ENCODE assay signal across 8 cellular contexts in genomic region chr15:65028921-65029735, GRCh38. TPM values are rescaled to one million over a fixed set of nuclear protein-coding genes. Genes with fewer than 3 reads are reported as not detected.
DNase-seq lines count a peak whose midpoint lies in the region; ATAC-seq and TF ChIP-seq lines count a peak whose summit lies in the region.

MTFMT (minus strand) TSS chr15:65029639; CDS start chr15:65029613, 26 bp downstream.

- H3K4me1 ChIP-seq in SJCRH30 (peaks cover 10% of the 10 kb centered on the region; the same call in 1 of the 2 replicates), foreskin keratinocyte (peaks cover 15% of the 10 kb centered on the region), neuron (ENCODE audit: insufficient read depth, low read length) (peaks cover 14% of the 10 kb centered on the region), stomach smooth muscle (ENCODE audit: control insufficient read depth, insufficient read depth, low read length) (peaks cover 11% of the 10 kb centered on the region)

- DNase-seq in DMS114 treated with DMSO at 0.1 percent for 48 hours (lab: John Stamatoyannopoulos, UW; ENCODE audit: unreplicated experiment) (peak; percentile 76), KG1 (lab: John Stamatoyannopoulos, UW) (peak; percentile 79), SJCRH30 (peak; percentile 91), activated gamma-delta T cell treated with Interleukin-2 at 50 U/mL for 16 hours (peak; percentile 95), foreskin keratinocyte (peak in 1 of 2 donors; percentile 63)

- H3K4me3 ChIP-seq in SJCRH30 (peak within 1 kb of the TSS; percentile 95), neuron (ENCODE audit: low read length) (peak within 1 kb of the TSS; percentile 95), stomach smooth muscle (ENCODE audit: low read length in 2 of 2) (peak within 1 kb of the TSS; percentile 87 to 88)

- peak within 1 kb of the TSS; percentile 82 to 87 for H3K9ac ChIP-seq in stomach smooth muscle (ENCODE audit: low read length in 2 of 2)

- H3K27ac ChIP-seq in SJCRH30: peak within 1 kb of the TSS; percentile 67
- peak within 1 kb of the TSS; percentile 58 for H3K27ac ChIP-seq in foreskin keratinocyte
- no peak within 1 kb of the TSS for H3K27ac ChIP-seq in stomach smooth muscle (ENCODE audit: low read length)

- TF ChIP-seq CTCF in foreskin keratinocyte (conservative IDR thresholded peaks at IDR 0.05): peak; percentile 25

- H3K36me3 ChIP-seq in SJCRH30: peaks cover 7% of the 10 kb centered on the region
- peaks cover 21% of the 10 kb centered on the region for H3K36me3 ChIP-seq in neuron (ENCODE audit: insufficient read depth, low read length)
- H3K36me3 ChIP-seq in stomach smooth muscle (ENCODE audit: control insufficient read depth in 2 of 2, insufficient read depth in 2 of 2, low read length in 2 of 2): peaks cover 3 to 12% of the 10 kb centered on the region in 2 donors

- H3K9me3 ChIP-seq in SJCRH30 (replicated peaks) (no peaks in the 10 kb centered on the region), neuron (ENCODE audit: low read length) (no peaks in the 10 kb centered on the region), stomach smooth muscle (ENCODE audit: control insufficient read depth in 2 of 2, low read length in 2 of 2) (no peaks in the 10 kb centered on the region)

- H2AFZ ChIP-seq in neuron (ENCODE audit: low read depth, low read length): peak within 1 kb of the TSS; percentile 64

- H3K27me3 ChIP-seq in SJCRH30 (no peaks in the 10 kb centered on the region), foreskin keratinocyte (no peaks in the 10 kb centered on the region), neuron (ENCODE audit: insufficient read depth, low read length) (no peaks in the 10 kb centered on the region), stomach smooth muscle (ENCODE audit: control insufficient read depth in 1 of 2, insufficient read depth in 2 of 2, low read length in 2 of 2) (no peaks in the 10 kb centered on the region)

- ATAC-seq in GM21423 (IDR thresholded peaks at IDR 0.05; ENCODE audit: unreplicated experiment) (peak; percentile 84), foreskin keratinocyte (peak; percentile 80)

RNA-seq across cellular contexts. Expression of gene MTFMT, which starts in this region (rescaled TPM):
- 16.6 and 21.9 TPM in 2 replicates for total RNA-seq in SJCRH30 (2014; rRNA removed; shearing (Covaris generic))
- total RNA-seq in foreskin keratinocyte: 19.7 and 21.9 TPM in 2 replicates
- 13.3 and 17.5 TPM in 2 replicates for polyA plus RNA-seq in foreskin keratinocyte
